In genomic region chr19:2268861-2269243, GRCh38 we compare ENCODE assay signal across 1 cellular context.
TF ChIP-seq lines count a peak whose summit lies in the region.

No MANE protein-coding gene starts in this region.

TF ChIP-seq in K562, 482 proteins besides CTCF, POLR2A, EP300 and RAD21 (continues in another document):
- no peak for TF ChIP-seq CTCFL (IDR thresholded peaks at IDR 0.05; ENCODE audit: borderline replicate concordance, insufficient read depth, low read depth, low read length, poor library complexity, severe bottlenecking)
- TF ChIP-seq CSDE1 (IDR thresholded peaks at IDR 0.05): no peak
- no peak; a peak in 1 of 4 replicates for TF ChIP-seq MAZ (CRISPR knock-in tag; conservative IDR thresholded peaks at IDR 0.05 in 1 of 2, IDR thresholded peaks at IDR 0.05 in 1 of 2)
- 0 out of 2 replicates have a peak, but pooled peaks have one; percentile 24 for TF ChIP-seq SMARCA4 (IDR thresholded peaks at IDR 0.05)
- peak; percentile 31; the same call in 1 of the 2 replicates for TF ChIP-seq GATAD2A (IDR thresholded peaks at IDR 0.05)
- TF ChIP-seq NCOA1 (IDR thresholded peaks at IDR 0.05; ENCODE audit: low read depth): no peak
- TF ChIP-seq NR2F6 (CRISPR knock-in tag; IDR thresholded peaks at IDR 0.05): no peak
- TF ChIP-seq ZFP30 (CRISPR knock-in tag; IDR thresholded peaks at IDR 0.05; ENCODE audit: borderline replicate concordance): no peak
- TF ChIP-seq, protein P1, sequence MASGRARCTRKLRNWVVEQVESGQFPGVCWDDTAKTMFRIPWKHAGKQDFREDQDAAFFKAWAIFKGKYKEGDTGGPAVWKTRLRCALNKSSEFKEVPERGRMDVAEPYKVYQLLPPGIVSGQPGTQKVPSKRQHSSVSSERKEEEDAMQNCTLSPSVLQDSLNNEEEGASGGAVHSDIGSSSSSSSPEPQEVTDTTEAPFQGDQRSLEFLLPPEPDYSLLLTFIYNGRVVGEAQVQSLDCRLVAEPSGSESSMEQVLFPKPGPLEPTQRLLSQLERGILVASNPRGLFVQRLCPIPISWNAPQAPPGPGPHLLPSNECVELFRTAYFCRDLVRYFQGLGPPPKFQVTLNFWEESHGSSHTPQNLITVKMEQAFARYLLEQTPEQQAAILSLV (tag; IDR thresholded peaks at IDR 0.05): no peak
- TF ChIP-seq MBD1 (CRISPR knock-in tag; IDR thresholded peaks at IDR 0.05): no peak
- TF ChIP-seq CLOCK (CRISPR knock-in tag; IDR thresholded peaks at IDR 0.05; ENCODE audit: borderline replicate concordance): no peak
- TF ChIP-seq PHF8 (IDR thresholded peaks at IDR 0.05; ENCODE audit: borderline replicate concordance, low read length): no peak; the same call in 1 of the 2 replicates
- TF ChIP-seq RUNX1 (IDR thresholded peaks at IDR 0.05; ENCODE audit: low read depth): no peak
- peak; percentile 60; the same call in 1 of the 2 replicates for TF ChIP-seq ZNF311 (CRISPR knock-in tag; IDR thresholded peaks at IDR 0.05)
- TF ChIP-seq POLR2AphosphoS2 (IDR thresholded peaks at IDR 0.05; ENCODE audit: low read length): no peak
- TF ChIP-seq, protein P2, sequence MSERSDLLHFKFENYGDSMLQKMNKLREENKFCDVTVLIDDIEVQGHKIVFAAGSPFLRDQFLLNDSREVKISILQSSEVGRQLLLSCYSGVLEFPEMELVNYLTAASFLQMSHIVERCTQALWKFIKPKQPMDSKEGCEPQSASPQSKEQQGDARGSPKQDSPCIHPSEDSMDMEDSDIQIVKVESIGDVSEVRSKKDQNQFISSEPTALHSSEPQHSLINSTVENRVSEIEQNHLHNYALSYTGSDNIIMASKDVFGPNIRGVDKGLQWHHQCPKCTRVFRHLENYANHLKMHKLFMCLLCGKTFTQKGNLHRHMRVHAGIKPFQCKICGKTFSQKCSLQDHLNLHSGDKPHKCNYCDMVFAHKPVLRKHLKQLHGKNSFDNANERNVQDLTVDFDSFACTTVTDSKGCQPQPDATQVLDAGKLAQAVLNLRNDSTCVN (CRISPR knock-in tag; IDR thresholded peaks at IDR 0.05): no peak
- no peak for TF ChIP-seq NFE2 (IDR thresholded peaks at IDR 0.05; ENCODE audit: low read depth)
- no peak for TF ChIP-seq ZNF224 (CRISPR knock-in tag; IDR thresholded peaks at IDR 0.05)
- TF ChIP-seq, protein P3, sequence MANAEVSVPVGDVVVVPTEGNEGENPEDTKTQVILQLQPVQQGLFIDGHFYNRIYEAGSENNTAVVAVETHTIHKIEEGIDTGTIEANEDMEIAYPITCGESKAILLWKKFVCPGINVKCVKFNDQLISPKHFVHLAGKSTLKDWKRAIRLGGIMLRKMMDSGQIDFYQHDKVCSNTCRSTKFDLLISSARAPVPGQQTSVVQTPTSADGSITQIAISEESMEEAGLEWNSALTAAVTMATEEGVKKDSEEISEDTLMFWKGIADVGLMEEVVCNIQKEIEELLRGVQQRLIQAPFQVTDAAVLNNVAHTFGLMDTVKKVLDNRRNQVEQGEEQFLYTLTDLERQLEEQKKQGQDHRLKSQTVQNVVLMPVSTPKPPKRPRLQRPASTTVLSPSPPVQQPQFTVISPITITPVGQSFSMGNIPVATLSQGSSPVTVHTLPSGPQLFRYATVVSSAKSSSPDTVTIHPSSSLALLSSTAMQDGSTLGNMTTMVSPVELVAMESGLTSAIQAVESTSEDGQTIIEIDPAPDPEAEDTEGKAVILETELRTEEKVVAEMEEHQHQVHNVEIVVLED (CRISPR knock-in tag; IDR thresholded peaks at IDR 0.05): no peak
- no peak for TF ChIP-seq ZNF609 (CRISPR knock-in tag; IDR thresholded peaks at IDR 0.05; ENCODE audit: borderline replicate concordance)
- TF ChIP-seq, protein P4, sequence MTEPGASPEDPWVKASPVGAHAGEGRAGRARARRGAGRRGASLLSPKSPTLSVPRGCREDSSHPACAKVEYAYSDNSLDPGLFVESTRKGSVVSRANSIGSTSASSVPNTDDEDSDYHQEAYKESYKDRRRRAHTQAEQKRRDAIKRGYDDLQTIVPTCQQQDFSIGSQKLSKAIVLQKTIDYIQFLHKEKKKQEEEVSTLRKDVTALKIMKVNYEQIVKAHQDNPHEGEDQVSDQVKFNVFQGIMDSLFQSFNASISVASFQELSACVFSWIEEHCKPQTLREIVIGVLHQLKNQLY (CRISPR knock-in tag; conservative IDR thresholded peaks at IDR 0.05): no peak
- TF ChIP-seq USF2 (CRISPR knock-in tag; IDR thresholded peaks at IDR 0.05): no peak
- TF ChIP-seq TAF1 (IDR thresholded peaks at IDR 0.05; ENCODE audit: control insufficient read depth, extremely low read depth, insufficient read depth, low read length, severe bottlenecking): no peak
- TF ChIP-seq ZBTB1 (CRISPR knock-in tag; IDR thresholded peaks at IDR 0.05; ENCODE audit: borderline replicate concordance, low read depth): no peak
- no peak for TF ChIP-seq ZNF76 (CRISPR knock-in tag; IDR thresholded peaks at IDR 0.05; ENCODE audit: borderline replicate concordance)
- TF ChIP-seq, protein P5, sequence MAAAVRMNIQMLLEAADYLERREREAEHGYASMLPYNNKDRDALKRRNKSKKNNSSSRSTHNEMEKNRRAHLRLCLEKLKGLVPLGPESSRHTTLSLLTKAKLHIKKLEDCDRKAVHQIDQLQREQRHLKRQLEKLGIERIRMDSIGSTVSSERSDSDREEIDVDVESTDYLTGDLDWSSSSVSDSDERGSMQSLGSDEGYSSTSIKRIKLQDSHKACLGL (CRISPR knock-in tag; IDR thresholded peaks at IDR 0.05; ENCODE audit: borderline replicate concordance, poor library complexity, severe bottlenecking): no peak
- peak; percentile 93 for TF ChIP-seq ZBTB7A (IDR thresholded peaks at IDR 0.05; ENCODE audit: borderline replicate concordance, control insufficient read depth, low read depth, low read length)
- TF ChIP-seq CAMTA2 (CRISPR knock-in tag; conservative IDR thresholded peaks at IDR 0.05): no peak
- peak; percentile 90 for TF ChIP-seq EGR1 (conservative IDR thresholded peaks at IDR 0.05)
- TF ChIP-seq NCOA2 (IDR thresholded peaks at IDR 0.05; ENCODE audit: partially characterized antibody in 2 of 2): no peak
- 0 out of 2 replicates have a peak, but pooled peaks have one; percentile 47 for TF ChIP-seq ZKSCAN8 (CRISPR knock-in tag; IDR thresholded peaks at IDR 0.05)
- TF ChIP-seq ERF (CRISPR knock-in tag; IDR thresholded peaks at IDR 0.05): 0 out of 2 replicates have a peak, but pooled peaks have one; percentile 22
- 0 out of 2 replicates have a peak, but pooled peaks have one; percentile 76 for TF ChIP-seq BACH1 (tag; IDR thresholded peaks at IDR 0.05)
- no peak for TF ChIP-seq ZNF232 (CRISPR knock-in tag; IDR thresholded peaks at IDR 0.05)
- no peak for TF ChIP-seq CBFB (CRISPR knock-in tag; IDR thresholded peaks at IDR 0.05)
- no peak for TF ChIP-seq ZNF354B (CRISPR knock-in tag; IDR thresholded peaks at IDR 0.05)
- TF ChIP-seq HMGN3 (IDR thresholded peaks at IDR 0.05; ENCODE audit: borderline replicate concordance, extremely low read depth, insufficient read length, low read depth, low read length): peak; percentile 67
- TF ChIP-seq BRD4 (IDR thresholded peaks at IDR 0.05): no peak
- TF ChIP-seq PTTG1 (tag; IDR thresholded peaks at IDR 0.05; ENCODE audit: low read depth): no peak
- no peak for TF ChIP-seq SIN3B (IDR thresholded peaks at IDR 0.05; ENCODE audit: low read depth)
- TF ChIP-seq ZNF347 (CRISPR knock-in tag; IDR thresholded peaks at IDR 0.05; ENCODE audit: low read depth): no peak
- no peak for TF ChIP-seq HDGF (IDR thresholded peaks at IDR 0.05)
- 0 out of 2 replicates have a peak, but pooled peaks have one; percentile 8 for TF ChIP-seq TFE3 (CRISPR knock-in tag; IDR thresholded peaks at IDR 0.05)
- no peak for TF ChIP-seq FUS (optimal IDR thresholded peaks at IDR 0.05; ENCODE audit: low read depth, low read length)
- TF ChIP-seq RHOXF2B (CRISPR knock-in tag; conservative IDR thresholded peaks at IDR 0.05): no peak
